In genomic region chr3:72082121-72082715, GRCh38 we compare ENCODE assay signal across 9 cellular contexts.
DNase-seq lines count a peak whose midpoint lies in the region; ATAC-seq, FAIRE-seq and TF ChIP-seq lines count a peak whose summit lies in the region.
"Had no signal": no experiment of that assay in that cellular context is flagged by ENCODE, and none has a peak within 500 bp of the region (broad histone marks: within the 10 kb centered on the region; RNA-seq: fewer than 3 reads in every experiment).

No MANE protein-coding gene starts in this region.

- H3K27me3 Mint-ChIP-seq in activated CD4-positive, alpha-beta memory T cell treated with anti-CD3 and anti-CD28 coated beads, Interleukin-2, amount 10 ng/mL, durations not matched to agents 7 days and 5 days: no peaks in the 10 kb centered on the region

- TF ChIP-seq CTCF in GM13976 (IDR thresholded peaks at IDR 0.05; ENCODE audit: borderline replicate concordance, control extremely low read depth, extremely low read depth, insufficient read depth, missing control alignments): no peak
- no peak for TF ChIP-seq CTCF in RWPE1 (conservative IDR thresholded peaks at IDR 0.05; ENCODE audit: low read depth)

- peaks cover 21% of the 10 kb centered on the region for H3K4me1 Mint-ChIP-seq in activated CD4-positive, alpha-beta memory T cell treated with anti-CD3 and anti-CD28 coated beads, Interleukin-2, amount 10 ng/mL, durations not matched to agents 7 days and 5 days

- no peak for FAIRE-seq in HTR-8/SVneo (lab: Jason Lieb, UNC)

- no peak overlapping the region for H3K27ac Mint-ChIP-seq in activated CD4-positive, alpha-beta memory T cell treated with anti-CD3 and anti-CD28 coated beads, Interleukin-2, amount 10 ng/mL, durations not matched to agents 7 days and 5 days

- no peaks in the 10 kb centered on the region for H3K36me3 Mint-ChIP-seq in activated CD4-positive, alpha-beta memory T cell treated with anti-CD3 and anti-CD28 coated beads, Interleukin-2, amount 10 ng/mL, durations not matched to agents 7 days and 5 days (ENCODE audit: low read depth)

- H3K9me3 Mint-ChIP-seq in activated CD4-positive, alpha-beta memory T cell treated with anti-CD3 and anti-CD28 coated beads, Interleukin-2, amount 10 ng/mL, durations not matched to agents 7 days and 5 days: no peaks in the 10 kb centered on the region

- CTCF ChIA-PET in activated CD4-positive, alpha-beta memory T cell treated with anti-CD3 and anti-CD28 coated beads, Interleukin-2, amount 10 ng/mL, durations not matched to agents 7 days and 5 days (lab: Charles Lee): no interaction called here
- CTCF ChIA-PET in RWPE1 (lab: Yijun Ruan, JAX): interaction anchor here (0.7 kb wide), 1 partner anchor 361 kb away, joined by 3 read pairs; no protein-coding TSS in a partner anchor

- no peak overlapping the region for H3K4me3 Mint-ChIP-seq in activated CD4-positive, alpha-beta memory T cell treated with anti-CD3 and anti-CD28 coated beads, Interleukin-2, amount 10 ng/mL, durations not matched to agents 7 days and 5 days

- peak; percentile 47 for ATAC-seq in HG02623 (IDR thresholded peaks at IDR 0.05; ENCODE audit: unreplicated experiment)

- DNase-seq in GM13976 (ENCODE audit: low spot score) (peak; percentile 66), NOMO-1 treated with dmso at 0.1 percent for 144 hours (lab: John Stamatoyannopoulos, UW; ENCODE audit: unreplicated experiment) (peak; percentile 92), left kidney (ENCODE audit: low read depth, low spot score) (peak; percentile 48), retina (no peak), RWPE1 (ENCODE audit: low spot score) (no peak), HTR-8/SVneo (ENCODE audit: insufficient read length, low spot score) (no peak)
- DNase-seq in activated CD4-positive, alpha-beta memory T cell treated with anti-CD3 and anti-CD28 coated beads, Interleukin-2, amount 10 ng/mL, durations not matched to agents 7 days and 5 days: no peak

- H3K27ac ChIP-seq in RWPE1: no peak overlapping the region
- H3K27ac ChIP-seq: cardiac muscle cell had no signal

- POLR2A ChIA-PET in activated CD4-positive, alpha-beta memory T cell treated with anti-CD3 and anti-CD28 coated beads, Interleukin-2, amount 10 ng/mL, durations not matched to agents 7 days and 5 days (lab: Charles Lee): no interaction called here
- POLR2A ChIA-PET in RWPE1 (lab: Yijun Ruan, JAX; ENCODE audit: low non-redundant PET): no interaction called here

- in situ Hi-C loops in GM13976 (cut with MboI; ENCODE audit: low sequenced_read_pairs, unreplicated experiment): loop anchor here (10.0 kb wide), 1 partner anchor 743 kb away; no protein-coding TSS in a partner anchor

Comparison
In these comparisons a context has a peak if more than half of its experiments do, and no peak if none do; other contexts are left out.
1. DNase-seq: peak in GM13976 (single experiment), NOMO-1 treated with dmso at 0.1 percent for 144 hours (single experiment) and left kidney (single experiment); none in activated CD4-positive, alpha-beta memory T cell treated with anti-CD3 and anti-CD28 coated beads, Interleukin-2, amount 10 ng/mL, durations not matched to agents 7 days and 5 days (single experiment), retina (single experiment), RWPE1 (single experiment) and HTR-8/SVneo (single experiment).